In genomic region chr12:1339608-1340319, GRCh38 we compare ENCODE assay signal across 17 cellular contexts.
"Had no signal": no experiment of that assay in that cellular context is flagged by ENCODE, and none has a peak within 500 bp of the region (broad histone marks: within the 10 kb centered on the region; RNA-seq: fewer than 3 reads in every experiment).

No MANE protein-coding gene starts in this region.

- DNase-seq: activated CD4-positive, alpha-beta T cell treated with anti-CD3 and anti-CD28 coated beads for 1 hour; activated CD4-positive, alpha-beta T cell treated with anti-CD3 and anti-CD28 coated beads, Interleukin-2, amount 50 U/mL, for 4 hours; activated effector memory CD4-positive, alpha-beta T cell treated with anti-CD3 and anti-CD28 coated beads, Interleukin-2, amount 50 U/mL, for 16 hours; activated naive CD4-positive, alpha-beta T cell treated with anti-CD3 and anti-CD28 coated beads, Interleukin-2, amount 50 U/mL, for 16 hours; activated T-cell treated with anti-CD3 and anti-CD28 coated beads, Interleukin-2, amount 50 U/mL, for 72 hours; aorta; effector memory CD8-positive, alpha-beta T cell; nephron progenitor cell; occipital lobe; sigmoid colon; spleen; stimulated activated CD4-positive, alpha-beta T cell treated with anti-CD3 and anti-CD28 coated beads, Interleukin-4, amount 100 ng/mL, for 4 hours; stimulated activated naive B cell treated with anti-CD40 and anti-IgM and Interleukin-4, amounts not matched to agents 10 μg/mL and 1 μg/mL and 100 μg/mL, for 72 hours; WERI-Rb-1 had no signal

- H3K4me1 ChIP-seq: prostate gland, sigmoid colon had no signal

- H3K36me3 ChIP-seq: prostate gland, sigmoid colon, thoracic aorta, WERI-Rb-1 had no signal

- H3K4me3 ChIP-seq: lung, prostate gland, sigmoid colon, spleen, thoracic aorta had no signal

- H3K27ac Mint-ChIP-seq: activated T-cell treated with anti-CD3 and anti-CD28 coated beads, Interleukin-2, amount 50 U/mL, for 72 hours; effector memory CD8-positive, alpha-beta T cell; nephron progenitor cell; stimulated activated naive B cell treated with anti-CD40 and anti-IgM and Interleukin-4, amounts not matched to agents 10 μg/mL and 1 μg/mL and 100 μg/mL, for 72 hours had no signal

- H3K9me3 ChIP-seq: prostate gland, sigmoid colon, thoracic aorta had no signal

- H3K9me3 Mint-ChIP-seq: activated T-cell treated with anti-CD3 and anti-CD28 coated beads, Interleukin-2, amount 50 U/mL, for 72 hours; stimulated activated naive B cell treated with anti-CD40 and anti-IgM and Interleukin-4, amounts not matched to agents 10 μg/mL and 1 μg/mL and 100 μg/mL, for 72 hours had no signal

- ATAC-seq: activated T-cell treated with anti-CD3 and anti-CD28 coated beads, Interleukin-2, amount 50 U/mL, for 72 hours; effector memory CD8-positive, alpha-beta T cell; stimulated activated naive B cell treated with anti-CD40 and anti-IgM and Interleukin-4, amounts not matched to agents 10 μg/mL and 1 μg/mL and 100 μg/mL, for 72 hours had no signal

- H3K27me3 Mint-ChIP-seq: effector memory CD8-positive, alpha-beta T cell; stimulated activated naive B cell treated with anti-CD40 and anti-IgM and Interleukin-4, amounts not matched to agents 10 μg/mL and 1 μg/mL and 100 μg/mL, for 72 hours had no signal

- H3K4me3 Mint-ChIP-seq: activated T-cell treated with anti-CD3 and anti-CD28 coated beads, Interleukin-2, amount 50 U/mL, for 72 hours; effector memory CD8-positive, alpha-beta T cell; nephron progenitor cell; stimulated activated naive B cell treated with anti-CD40 and anti-IgM and Interleukin-4, amounts not matched to agents 10 μg/mL and 1 μg/mL and 100 μg/mL, for 72 hours had no signal

- H3K27me3 ChIP-seq: sigmoid colon, spleen had no signal

- H3K27ac ChIP-seq: prostate gland, sigmoid colon, spleen, thoracic aorta, WERI-Rb-1 had no signal
